In genomic region chr20:24761220-24762065, GRCh38 we compare ENCODE assay signal across 14 cellular contexts.
"Had no signal": no experiment of that assay in that cellular context is flagged by ENCODE, and none has a peak within 500 bp of the region (broad histone marks: within the 10 kb centered on the region; RNA-seq: fewer than 3 reads in every experiment).

No MANE protein-coding gene starts in this region.

- H3K36me3 Mint-ChIP-seq: naive thymus-derived CD4-positive, alpha-beta T cell had no signal

- H3K4me3 Mint-ChIP-seq: activated naive CD4-positive, alpha-beta T cell treated with anti-CD3 and anti-CD28 coated beads for 36 hours; naive thymus-derived CD4-positive, alpha-beta T cell had no signal

- ATAC-seq: activated CD4-positive, CD25-positive, alpha-beta regulatory T cell treated with anti-CD3 and anti-CD28 coated beads, Interleukin-2, amount 50 U/mL, for 24 hours; esophagus mucosa; left colon; naive thymus-derived CD4-positive, alpha-beta T cell had no signal

- DNase-seq: activated CD4-positive, alpha-beta T cell treated with anti-CD3 and anti-CD28 coated beads, Interleukin-2, amount 50 U/mL, for 48 hours; activated naive CD4-positive, alpha-beta T cell treated with anti-CD3 and anti-CD28 coated beads for 36 hours; central memory CD4-positive, alpha-beta T cell; dermis blood vessel endothelial cell; glutamatergic neuron; left colon; mammary epithelial cell; sigmoid colon; stimulated activated CD4-positive, alpha-beta T cell treated with anti-CD3 and anti-CD28 coated beads, Interleukin-2, amount 100 ng/mL, for 48 hours; thyroid gland had no signal

- H3K4me1 Mint-ChIP-seq: naive thymus-derived CD4-positive, alpha-beta T cell had no signal

- H3K27me3 ChIP-seq: sigmoid colon, thyroid gland had no signal

- H3K27ac Mint-ChIP-seq: activated naive CD4-positive, alpha-beta T cell treated with anti-CD3 and anti-CD28 coated beads for 36 hours; naive thymus-derived CD4-positive, alpha-beta T cell had no signal

- H3K36me3 ChIP-seq: prostate gland, sigmoid colon, thyroid gland had no signal

- H3K4me3 ChIP-seq: prostate gland, sigmoid colon, thyroid gland had no signal
